In the genomic region with DNA sequence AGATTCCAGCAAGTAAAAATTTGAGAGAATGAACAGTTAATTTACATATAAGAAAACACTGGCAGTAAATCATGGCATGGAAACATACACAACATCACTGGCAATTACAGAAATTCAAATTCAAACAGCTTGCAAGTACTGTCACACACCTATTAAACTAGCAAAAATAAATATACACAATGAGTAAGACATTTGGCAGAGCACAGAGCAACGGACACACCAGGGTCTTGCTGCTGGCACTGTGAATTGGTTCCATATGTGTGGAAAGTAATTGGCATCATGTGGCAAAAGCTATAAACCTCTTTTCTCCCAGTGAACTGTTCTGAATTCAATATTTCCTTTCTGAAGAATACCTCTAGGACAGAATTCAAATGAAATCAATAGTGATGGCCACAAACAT, we compare ENCODE assay signal across 22 cellular contexts.
A peak's percentile ranks its signal among the peaks of the same experiment; 100 is the strongest.
DNase-seq lines count a peak whose midpoint lies in the region; ATAC-seq and TF ChIP-seq lines count a peak whose summit lies in the region.
"Had no signal": no experiment of that assay in that cellular context is flagged by ENCODE, and none has a peak within 500 bp of the region (broad histone marks: within the 10 kb centered on the region; RNA-seq: fewer than 3 reads in every experiment).

No MANE protein-coding gene starts in this region.

- H2BK120ac ChIP-seq in IMR-90 (ENCODE audit: low read depth, low read length), result no peak overlapping the region

- DNase-seq in AG20443 (ENCODE audit: low spot score) (peak; percentile 32), IMR-90 (peak; percentile 47), SK-N-SH (peak; percentile 46), fibroblast of the aortic adventitia (ENCODE audit: low read depth) (peak; percentile 14), left lobe of liver (ENCODE audit: low spot score) (no peak), heart right ventricle (no peak)
- no peak for DNase-seq in activated naive CD4-positive, alpha-beta T cell treated with anti-CD3 and anti-CD28 coated beads for 36 hours
- DNase-seq: ACHN; activated CD4-positive, alpha-beta T cell treated with anti-CD3 and anti-CD28 coated beads, Interleukin-2, amount 50 U/mL, for 4 hours; activated gamma-delta T cell treated with Interleukin-2 at 50 U/mL for 16 hours; amygdala; CD8-positive, alpha-beta memory T cell; DMS79; H9; naive thymus-derived CD8-positive, alpha-beta T cell; NCI-H1417 treated with DMSO at 0.1 percent for 48 hours; NCI-H82; right cardiac atrium; stimulated activated CD4-positive, alpha-beta T cell treated with anti-CD3 and anti-CD28 coated beads, Interleukin-12 subunit alpha, Interleukin-12 subunit beta, amount 100 ng/mL, for 4 hours; T-helper 2 cell; WERI-Rb-1 had no signal

- H3K36me3 Mint-ChIP-seq in activated naive CD4-positive, alpha-beta T cell treated with anti-CD3 and anti-CD28 coated beads for 36 hours (ENCODE audit: low read depth), result no peaks in the 10 kb centered on the region
- H3K36me3 Mint-ChIP-seq: CD8-positive, alpha-beta memory T cell; naive thymus-derived CD8-positive, alpha-beta T cell had no signal

- H3K27ac Mint-ChIP-seq in activated naive CD4-positive, alpha-beta T cell treated with anti-CD3 and anti-CD28 coated beads for 36 hours, result no peak overlapping the region
- H3K27ac Mint-ChIP-seq: CD8-positive, alpha-beta memory T cell; naive thymus-derived CD8-positive, alpha-beta T cell had no signal

- H3K27me3 Mint-ChIP-seq in activated naive CD4-positive, alpha-beta T cell treated with anti-CD3 and anti-CD28 coated beads for 36 hours (ENCODE audit: low read depth), result peaks cover 14% of the 10 kb centered on the region

- dilution Hi-C loops in IMR-90 (cut with HindIII; ENCODE audit: low sequenced_read_pairs, unreplicated experiment), result no loop called here

- H3K27me3 ChIP-seq in IMR-90 (ENCODE audit: control insufficient read depth, insufficient read depth, low read length) (no peaks in the 10 kb centered on the region), SK-N-SH (ENCODE audit: insufficient read depth) (no peaks in the 10 kb centered on the region), heart right ventricle (peaks cover 0 to 2% (median 0%) of the 10 kb centered on the region in 7 donors)

- H3K4me2 ChIP-seq in IMR-90 (ENCODE audit: low read depth, low read length) (no peak overlapping the region), SK-N-SH (no peak overlapping the region)

- H2AFZ ChIP-seq in IMR-90 (replicated peaks; ENCODE audit: low read length, poor library complexity), result no peak overlapping the region
- no peak overlapping the region for H2AFZ ChIP-seq in SK-N-SH (ENCODE audit: low read depth)

- H2BK20ac ChIP-seq in IMR-90 (ENCODE audit: low read depth, low read length), result no peak overlapping the region

- no peaks in the 10 kb centered on the region for H3K4me1 Mint-ChIP-seq in activated naive CD4-positive, alpha-beta T cell treated with anti-CD3 and anti-CD28 coated beads for 36 hours (ENCODE audit: low read depth)
- H3K4me1 Mint-ChIP-seq: CD8-positive, alpha-beta memory T cell; naive thymus-derived CD8-positive, alpha-beta T cell had no signal

- no peak overlapping the region for H3K56ac ChIP-seq in IMR-90 (ENCODE audit: extremely low read depth, insufficient read depth, low read length)

- H3K79me2 ChIP-seq in SK-N-SH (ENCODE audit: insufficient read depth), result no peaks in the 10 kb centered on the region; the same call in 1 of the 2 replicates

- no peak overlapping the region for H3K14ac ChIP-seq in IMR-90 (replicated peaks; ENCODE audit: low read depth, low read length)

- peaks cover 6% of the 10 kb centered on the region for H3K4me1 ChIP-seq in IMR-90 (ENCODE audit: control insufficient read depth, insufficient read depth, low read length)
- H3K4me1 ChIP-seq in SK-N-SH (ENCODE audit: control insufficient read depth in 1 of 2, insufficient read depth in 2 of 2, low read depth in 1 of 2, low read length in 1 of 2), result peaks cover 3 to 16% of the 10 kb centered on the region in 2 experiments
- H3K4me1 ChIP-seq in heart right ventricle, result peaks cover 0 to under 1% (median 0%) of the 10 kb centered on the region in 9 donors

- no peak overlapping the region for H2BK15ac ChIP-seq in IMR-90 (ENCODE audit: low read depth, low read length)

- H3F3A ChIP-seq in SK-N-SH (replicated peaks; ENCODE audit: insufficient read depth), result no peaks in the 10 kb centered on the region

- H3K9me3 Mint-ChIP-seq in activated naive CD4-positive, alpha-beta T cell treated with anti-CD3 and anti-CD28 coated beads for 36 hours, result no peaks in the 10 kb centered on the region
- H3K9me3 Mint-ChIP-seq: CD8-positive, alpha-beta memory T cell; H9; naive thymus-derived CD8-positive, alpha-beta T cell had no signal

- ATAC-seq in IMR-90 (ENCODE audit: low read depth) (peak; percentile 44; the same call in 1 of the 2 replicates), left lobe of liver (no peak), heart right ventricle (no peak), HG02981 (IDR thresholded peaks at IDR 0.05; ENCODE audit: unreplicated experiment) (no peak)
- ATAC-seq: naive thymus-derived CD8-positive, alpha-beta T cell; right cardiac atrium had no signal

- peaks cover 5% of the 10 kb centered on the region; the same call in 1 of the 2 replicates for H3K36me3 ChIP-seq in IMR-90 (ENCODE audit: control insufficient read depth, insufficient read depth, low read length)
- H3K36me3 ChIP-seq in SK-N-SH (replicated peaks in 1 of 2; ENCODE audit: control insufficient read depth in 1 of 2, insufficient read depth in 2 of 2, low read length in 1 of 2), result peaks cover 3 to 5% of the 10 kb centered on the region in 2 experiments
- peaks cover 0 to 47% (median 0%) of the 10 kb centered on the region in 9 donors for H3K36me3 ChIP-seq in heart right ventricle
- H3K36me3 ChIP-seq: WERI-Rb-1 had no signal

- no peak overlapping the region for H3K4me3 ChIP-seq in IMR-90 (ENCODE audit: insufficient read depth, low read depth, low read length)
- H3K4me3 ChIP-seq in SK-N-SH (ENCODE audit: low read depth in 2 of 2, low read length in 1 of 2), result no peak overlapping the region
- H3K4me3 ChIP-seq in fibroblast of the aortic adventitia (ENCODE audit: low read depth, low read length), result no peak overlapping the region
- H3K4me3 ChIP-seq in heart right ventricle, result no peak overlapping the region

- H3K9ac ChIP-seq in IMR-90 (ENCODE audit: low read depth, low read length), result no peak overlapping the region
- H3K9ac ChIP-seq in SK-N-SH, result no peak overlapping the region

- no peaks in the 10 kb centered on the region for H3K9me2 ChIP-seq in SK-N-SH

- H4K91ac ChIP-seq in IMR-90 (ENCODE audit: insufficient read depth, low read depth, low read length), result no peak overlapping the region

- no peak overlapping the region for H4K8ac ChIP-seq in IMR-90 (ENCODE audit: low read depth in 2 of 2, low read length in 2 of 2)

- WGBS in IMR-90 (ENCODE audit: extremely low coverage in 2 of 2, insufficient read length in 1 of 2), 2 experiments, result no CpG with 5 or more reads among the region's 1 CpG
- 7% methylated on average over 1 of the region's 1 CpG for WGBS in SK-N-SH (ENCODE audit: low lambda C conversion rate)
- WGBS in heart right ventricle, 2 donors, result 77 to 85% methylated on average over 1 of the region's 1 CpG

- H3K18ac ChIP-seq in IMR-90 (ENCODE audit: low read depth, low read length), result no peak overlapping the region

- H4K20me1 ChIP-seq in IMR-90 (ENCODE audit: insufficient read depth, low read length) (no peaks in the 10 kb centered on the region), SK-N-SH (ENCODE audit: insufficient read depth) (no peaks in the 10 kb centered on the region)

- H2BK5ac ChIP-seq in IMR-90 (ENCODE audit: low read depth, low read length, poor library complexity, severe bottlenecking), result no peak overlapping the region

- H3K27ac ChIP-seq in IMR-90 (ENCODE audit: insufficient read depth, low read length) (no peak overlapping the region), SK-N-SH (ENCODE audit: low read depth in 2 of 2, low read length in 1 of 2) (peak overlapping the region; percentile 26 to 41; a peak in 2 of 4 replicates), heart right ventricle (no peak overlapping the region)
- H3K27ac ChIP-seq: WERI-Rb-1 had no signal

- H2AK9ac ChIP-seq in IMR-90 (replicated peaks; ENCODE audit: low read depth, low read length, poor library complexity), result no peak overlapping the region

- H3K4ac ChIP-seq in IMR-90 (ENCODE audit: low read depth, low read length), result no peak overlapping the region

- intact Hi-C loops in IMR-90 (cut with micrococcal nuclease) (no loop called here), heart right ventricle (cut with DNase I) (no loop called here)
- intact Hi-C loops in activated naive CD4-positive, alpha-beta T cell treated with anti-CD3 and anti-CD28 coated beads for 36 hours (cut with micrococcal nuclease), result no loop called here

- H3K9me3 ChIP-seq in IMR-90 (ENCODE audit: control insufficient read depth, insufficient read depth, low read length), result no peaks in the 10 kb centered on the region
- no peaks in the 10 kb centered on the region for H3K9me3 ChIP-seq in SK-N-SH
- no peaks in the 10 kb centered on the region for H3K9me3 ChIP-seq in heart right ventricle

- TF ChIP-seq RAD21 in IMR-90 (IDR thresholded peaks at IDR 0.05; ENCODE audit: low read length), result no peak
- no peak for TF ChIP-seq RAD21 in SK-N-SH (IDR thresholded peaks at IDR 0.05; ENCODE audit: low read length)

- H3K4me3 Mint-ChIP-seq in activated naive CD4-positive, alpha-beta T cell treated with anti-CD3 and anti-CD28 coated beads for 36 hours, result no peak overlapping the region
- H3K4me3 Mint-ChIP-seq: CD8-positive, alpha-beta memory T cell; H9; naive thymus-derived CD8-positive, alpha-beta T cell had no signal

- TF ChIP-seq EP300 in SK-N-SH (IDR thresholded peaks at IDR 0.05; ENCODE audit: borderline replicate concordance in 1 of 2, low read depth in 1 of 2, low read length in 1 of 2), result no peak

- H3K9me1 ChIP-seq in IMR-90 (ENCODE audit: insufficient read depth, low read length), result peaks cover 3% of the 10 kb centered on the region; the same call in 1 of the 2 replicates

- H4K5ac ChIP-seq in IMR-90 (ENCODE audit: low read depth, low read length), result no peak overlapping the region

- POLR2A ChIA-PET in IMR-90 (lab: Charles Lee; ENCODE audit: unreplicated experiment) (no interaction called here), SK-N-SH (lab: Yijun Ruan, JAX) (no interaction called here)

- no peak overlapping the region for H2AK5ac ChIP-seq in IMR-90 (ENCODE audit: low read depth, low read length)

- BruUV-seq in IMR-90 (replicated peaks; lab: Mats Ljungman, UMichigan), result no TSS peak

- in situ Hi-C loops in IMR-90 (cut with MboI; ENCODE audit: low sequenced_read_pairs), result no loop called here

- H3K23ac ChIP-seq in IMR-90 (ENCODE audit: low read depth, low read length), result no peak overlapping the region

- CTCF ChIA-PET in IMR-90 (lab: Yijun Ruan, JAX), result interaction anchor here (1.2 kb wide), 1 partner anchor 9 kb away, joined by 3 read pairs; no protein-coding TSS in a partner anchor
- CTCF ChIA-PET in SK-N-SH (lab: Yijun Ruan, JAX), result interaction anchor here (0.9 to 6.9 kb wide), 3 partner anchors 11 to 325 kb away, joined by 3 to 66 read pairs (median 5); no protein-coding TSS in a partner anchor
- CTCF ChIA-PET in activated naive CD4-positive, alpha-beta T cell treated with anti-CD3 and anti-CD28 coated beads for 36 hours (lab: Charles Lee), result no interaction called here

- no peaks in the 10 kb centered on the region for H3K79me1 ChIP-seq in IMR-90 (ENCODE audit: low read depth in 1 of 2, low read length in 2 of 2)

- TF ChIP-seq CTCF in IMR-90 (conservative IDR thresholded peaks at IDR 0.05; ENCODE audit: low read depth, low read length) (no peak), SK-N-SH (IDR thresholded peaks at IDR 0.05) (no peak), fibroblast of the aortic adventitia (IDR thresholded peaks at IDR 0.05; ENCODE audit: insufficient read depth, low read length) (no peak), heart right ventricle (IDR thresholded peaks at IDR 0.05) (no peak)

- no peak for TF ChIP-seq POLR2A in IMR-90 (IDR thresholded peaks at IDR 0.05; ENCODE audit: low read depth, low read length)

Comparison
In these comparisons a context has a peak if more than half of its experiments do, and no peak if none do; other contexts are left out.
1. DNase-seq: peak in AG20443 (single experiment), IMR-90 (single experiment), SK-N-SH (single experiment) and fibroblast of the aortic adventitia (single experiment); none in left lobe of liver (single experiment), heart right ventricle (0 of 2) and activated naive CD4-positive, alpha-beta T cell treated with anti-CD3 and anti-CD28 coated beads for 36 hours (single experiment).
2. H3K27ac ChIP-seq: peak in SK-N-SH (2 of 2); none in IMR-90 (single experiment) and heart right ventricle (0 of 10).